Comparison of ENCODE assay signal across 1 cellular context in the genomic region with DNA sequence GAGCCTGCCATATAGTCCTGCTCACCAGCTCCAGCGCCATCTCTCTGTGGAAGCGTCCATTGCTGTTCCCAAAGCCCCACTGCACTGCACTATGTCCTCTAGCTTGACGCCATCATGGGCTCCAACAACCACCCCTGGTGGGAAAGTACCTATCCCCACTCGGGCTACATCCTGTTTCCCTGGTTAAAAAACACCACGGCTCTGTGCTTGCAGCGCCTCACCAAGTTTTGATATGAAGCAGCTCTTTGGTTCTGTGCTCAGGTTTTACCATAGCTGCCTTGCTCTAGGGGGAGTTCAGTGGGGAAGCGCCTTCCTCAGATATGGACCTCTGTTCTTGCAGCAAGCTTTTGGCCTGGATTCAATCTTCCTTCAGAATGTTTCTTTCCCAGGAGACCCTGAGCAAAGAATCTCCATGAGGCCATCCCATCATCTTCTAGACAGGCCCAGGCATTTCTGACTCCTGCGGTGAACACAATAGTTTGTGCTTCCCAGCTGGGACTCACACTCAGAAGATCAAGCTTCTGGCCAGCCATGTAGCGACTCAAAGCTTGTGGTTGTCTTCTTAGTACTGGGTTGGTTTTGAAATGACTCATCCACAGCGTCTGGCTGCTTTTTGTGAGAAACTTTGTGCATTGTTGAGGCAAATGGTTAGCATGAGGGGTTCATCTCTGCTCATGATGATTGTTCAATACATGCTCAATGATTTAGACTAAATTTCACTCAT.
TF ChIP-seq lines count a peak whose summit lies in the region.

No MANE protein-coding gene starts in this region.

TF ChIP-seq in GM12878, 131 proteins besides CTCF, POLR2A, EP300 and RAD21 (continued from another document and continues in another):
- 0 out of 2 replicates have a peak, but pooled peaks have one; percentile 37 for TF ChIP-seq MEF2A (IDR thresholded peaks at IDR 0.05; ENCODE audit: insufficient read depth, low read depth, low read length)
- no peak for TF ChIP-seq NFXL1 (IDR thresholded peaks at IDR 0.05; ENCODE audit: borderline replicate concordance)
- no peak for TF ChIP-seq KDM1A (IDR thresholded peaks at IDR 0.05; ENCODE audit: borderline replicate concordance)
- no peak for TF ChIP-seq E2F4 (IDR thresholded peaks at IDR 0.05; ENCODE audit: low read depth, low read length)
- peak; percentile 96 for TF ChIP-seq JUNB (IDR thresholded peaks at IDR 0.05)
- TF ChIP-seq TBL1XR1 (IDR thresholded peaks at IDR 0.05; ENCODE audit: low read depth, low read length) = peak; percentile 66; the same call in 1 of the 2 replicates
- TF ChIP-seq, protein P1, sequence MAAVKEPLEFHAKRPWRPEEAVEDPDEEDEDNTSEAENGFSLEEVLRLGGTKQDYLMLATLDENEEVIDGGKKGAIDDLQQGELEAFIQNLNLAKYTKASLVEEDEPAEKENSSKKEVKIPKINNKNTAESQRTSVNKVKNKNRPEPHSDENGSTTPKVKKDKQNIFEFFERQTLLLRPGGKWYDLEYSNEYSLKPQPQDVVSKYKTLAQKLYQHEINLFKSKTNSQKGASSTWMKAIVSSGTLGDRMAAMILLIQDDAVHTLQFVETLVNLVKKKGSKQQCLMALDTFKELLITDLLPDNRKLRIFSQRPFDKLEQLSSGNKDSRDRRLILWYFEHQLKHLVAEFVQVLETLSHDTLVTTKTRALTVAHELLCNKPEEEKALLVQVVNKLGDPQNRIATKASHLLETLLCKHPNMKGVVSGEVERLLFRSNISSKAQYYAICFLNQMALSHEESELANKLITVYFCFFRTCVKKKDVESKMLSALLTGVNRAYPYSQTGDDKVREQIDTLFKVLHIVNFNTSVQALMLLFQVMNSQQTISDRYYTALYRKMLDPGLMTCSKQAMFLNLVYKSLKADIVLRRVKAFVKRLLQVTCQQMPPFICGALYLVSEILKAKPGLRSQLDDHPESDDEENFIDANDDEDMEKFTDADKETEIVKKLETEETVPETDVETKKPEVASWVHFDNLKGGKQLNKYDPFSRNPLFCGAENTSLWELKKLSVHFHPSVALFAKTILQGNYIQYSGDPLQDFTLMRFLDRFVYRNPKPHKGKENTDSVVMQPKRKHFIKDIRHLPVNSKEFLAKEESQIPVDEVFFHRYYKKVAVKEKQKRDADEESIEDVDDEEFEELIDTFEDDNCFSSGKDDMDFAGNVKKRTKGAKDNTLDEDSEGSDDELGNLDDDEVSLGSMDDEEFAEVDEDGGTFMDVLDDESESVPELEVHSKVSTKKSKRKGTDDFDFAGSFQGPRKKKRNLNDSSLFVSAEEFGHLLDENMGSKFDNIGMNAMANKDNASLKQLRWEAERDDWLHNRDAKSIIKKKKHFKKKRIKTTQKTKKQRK (IDR thresholded peaks at IDR 0.05; ENCODE audit: low read depth, low read length) = no peak
- no peak for TF ChIP-seq ZNF207 (IDR thresholded peaks at IDR 0.05; ENCODE audit: borderline replicate concordance)
- peak in 1 of 2 experiments; percentile 90; a peak in 1 of 4 replicates for TF ChIP-seq CEBPB (IDR thresholded peaks at IDR 0.05; ENCODE audit: borderline replicate concordance in 1 of 2, low read depth in 2 of 2, low read length in 2 of 2)
- TF ChIP-seq PKNOX1 (IDR thresholded peaks at IDR 0.05) = no peak
- no peak for TF ChIP-seq EZH2 (IDR thresholded peaks at IDR 0.05; ENCODE audit: borderline replicate concordance, control insufficient read depth, low read depth, low read length)
- no peak for TF ChIP-seq MTA2 (IDR thresholded peaks at IDR 0.05; ENCODE audit: low read depth)
- no peak for TF ChIP-seq RBBP5 (conservative IDR thresholded peaks at IDR 0.05)
- peak; percentile 97 for TF ChIP-seq RUNX3 (IDR thresholded peaks at IDR 0.05; ENCODE audit: low read length)
- peak; percentile 57 for TF ChIP-seq KLF5 (IDR thresholded peaks at IDR 0.05; ENCODE audit: partially characterized antibody)
- peak; percentile 79 for TF ChIP-seq CREM (IDR thresholded peaks at IDR 0.05; ENCODE audit: low read depth)
- no peak for TF ChIP-seq CHD4 (IDR thresholded peaks at IDR 0.05)
- TF ChIP-seq ZNF24 (IDR thresholded peaks at IDR 0.05) = no peak
- TF ChIP-seq, protein P2, sequence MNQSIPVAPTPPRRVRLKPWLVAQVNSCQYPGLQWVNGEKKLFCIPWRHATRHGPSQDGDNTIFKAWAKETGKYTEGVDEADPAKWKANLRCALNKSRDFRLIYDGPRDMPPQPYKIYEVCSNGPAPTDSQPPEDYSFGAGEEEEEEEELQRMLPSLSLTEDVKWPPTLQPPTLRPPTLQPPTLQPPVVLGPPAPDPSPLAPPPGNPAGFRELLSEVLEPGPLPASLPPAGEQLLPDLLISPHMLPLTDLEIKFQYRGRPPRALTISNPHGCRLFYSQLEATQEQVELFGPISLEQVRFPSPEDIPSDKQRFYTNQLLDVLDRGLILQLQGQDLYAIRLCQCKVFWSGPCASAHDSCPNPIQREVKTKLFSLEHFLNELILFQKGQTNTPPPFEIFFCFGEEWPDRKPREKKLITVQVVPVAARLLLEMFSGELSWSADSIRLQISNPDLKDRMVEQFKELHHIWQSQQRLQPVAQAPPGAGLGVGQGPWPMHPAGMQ (IDR thresholded peaks at IDR 0.05; ENCODE audit: borderline replicate concordance) = no peak
- no peak for TF ChIP-seq HDGF (IDR thresholded peaks at IDR 0.05)
- peak; percentile 86; the same call in 1 of the 2 replicates for TF ChIP-seq MTA3 (IDR thresholded peaks at IDR 0.05; ENCODE audit: borderline replicate concordance, low read length)
- TF ChIP-seq SMARCA5 (IDR thresholded peaks at IDR 0.05) = no peak
- 0 out of 4 replicates have a peak, but pooled peaks of 1 of the 2 experiments have one; percentile 46 for TF ChIP-seq BHLHE40 (IDR thresholded peaks at IDR 0.05; ENCODE audit: borderline replicate concordance in 1 of 2, low read depth in 2 of 2, low read length in 1 of 2)
- TF ChIP-seq NRF1 (conservative IDR thresholded peaks at IDR 0.05; ENCODE audit: low read depth, low read length) = no peak
- peak; percentile 81; the same call in 1 of the 2 replicates for TF ChIP-seq TCF3 (IDR thresholded peaks at IDR 0.05; ENCODE audit: borderline replicate concordance, insufficient read depth, low read depth, low read length)
- TF ChIP-seq POU2F2 (IDR thresholded peaks at IDR 0.05; ENCODE audit: borderline replicate concordance, low read depth, low read length) = peak; percentile 54; the same call in 2 of the 3 replicates
- TF ChIP-seq ZBTB11 (CRISPR knock-in tag; IDR thresholded peaks at IDR 0.05) = no peak
- TF ChIP-seq YY1 (IDR thresholded peaks at IDR 0.05; ENCODE audit: low read depth, low read length) = peak; percentile 92
- TF ChIP-seq SP1 (IDR thresholded peaks at IDR 0.05; ENCODE audit: low read depth, low read length) = no peak
- peak; percentile 34; the same call in 1 of the 2 replicates for TF ChIP-seq SPI1 (IDR thresholded peaks at IDR 0.05; ENCODE audit: borderline replicate concordance, insufficient read depth, low read depth, low read length)
- TF ChIP-seq KAT2A (conservative IDR thresholded peaks at IDR 0.05; ENCODE audit: control insufficient read depth, low read depth, low read length) = no peak
- TF ChIP-seq ZBED1 (IDR thresholded peaks at IDR 0.05; ENCODE audit: borderline replicate concordance) = peak; percentile 84
- TF ChIP-seq PML (IDR thresholded peaks at IDR 0.05; ENCODE audit: low read length) = peak; percentile 72; the same call in 1 of the 2 replicates
- peak; percentile 85; the same call in 1 of the 2 replicates for TF ChIP-seq PAX5 (IDR thresholded peaks at IDR 0.05; ENCODE audit: borderline replicate concordance, low read depth, low read length)
- peak; percentile 97 for TF ChIP-seq NFIC (IDR thresholded peaks at IDR 0.05; ENCODE audit: low read depth, low read length)
- no peak for TF ChIP-seq USF1 (IDR thresholded peaks at IDR 0.05; ENCODE audit: borderline replicate concordance, extremely low read length, insufficient read depth, low read depth, low read length)
- no peak for TF ChIP-seq ELK1 (IDR thresholded peaks at IDR 0.05; ENCODE audit: low read depth, low read length)
- no peak for TF ChIP-seq ZNF622 (IDR thresholded peaks at IDR 0.05)
- TF ChIP-seq BCL11A (IDR thresholded peaks at IDR 0.05; ENCODE audit: low read depth, low read length) = peak; percentile 70
- TF ChIP-seq IRF4 (IDR thresholded peaks at IDR 0.05; ENCODE audit: low read depth, low read length) = peak; percentile 97
- TF ChIP-seq IKZF1 (conservative IDR thresholded peaks at IDR 0.05) = no peak
- no peak for TF ChIP-seq E2F8 (IDR thresholded peaks at IDR 0.05; ENCODE audit: low read depth, partially characterized antibody)
- TF ChIP-seq MYC (IDR thresholded peaks at IDR 0.05; ENCODE audit: insufficient read depth, insufficient read length, insufficient replicate concordance, low read length, severe bottlenecking) = no peak
- TF ChIP-seq, protein P3, sequence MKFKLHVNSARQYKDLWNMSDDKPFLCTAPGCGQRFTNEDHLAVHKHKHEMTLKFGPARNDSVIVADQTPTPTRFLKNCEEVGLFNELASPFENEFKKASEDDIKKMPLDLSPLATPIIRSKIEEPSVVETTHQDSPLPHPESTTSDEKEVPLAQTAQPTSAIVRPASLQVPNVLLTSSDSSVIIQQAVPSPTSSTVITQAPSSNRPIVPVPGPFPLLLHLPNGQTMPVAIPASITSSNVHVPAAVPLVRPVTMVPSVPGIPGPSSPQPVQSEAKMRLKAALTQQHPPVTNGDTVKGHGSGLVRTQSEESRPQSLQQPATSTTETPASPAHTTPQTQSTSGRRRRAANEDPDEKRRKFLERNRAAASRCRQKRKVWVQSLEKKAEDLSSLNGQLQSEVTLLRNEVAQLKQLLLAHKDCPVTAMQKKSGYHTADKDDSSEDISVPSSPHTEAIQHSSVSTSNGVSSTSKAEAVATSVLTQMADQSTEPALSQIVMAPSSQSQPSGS (IDR thresholded peaks at IDR 0.05; ENCODE audit: low read length) = peak; percentile 89
